ENCODE assay signal across 1 cellular context in the genomic region with DNA sequence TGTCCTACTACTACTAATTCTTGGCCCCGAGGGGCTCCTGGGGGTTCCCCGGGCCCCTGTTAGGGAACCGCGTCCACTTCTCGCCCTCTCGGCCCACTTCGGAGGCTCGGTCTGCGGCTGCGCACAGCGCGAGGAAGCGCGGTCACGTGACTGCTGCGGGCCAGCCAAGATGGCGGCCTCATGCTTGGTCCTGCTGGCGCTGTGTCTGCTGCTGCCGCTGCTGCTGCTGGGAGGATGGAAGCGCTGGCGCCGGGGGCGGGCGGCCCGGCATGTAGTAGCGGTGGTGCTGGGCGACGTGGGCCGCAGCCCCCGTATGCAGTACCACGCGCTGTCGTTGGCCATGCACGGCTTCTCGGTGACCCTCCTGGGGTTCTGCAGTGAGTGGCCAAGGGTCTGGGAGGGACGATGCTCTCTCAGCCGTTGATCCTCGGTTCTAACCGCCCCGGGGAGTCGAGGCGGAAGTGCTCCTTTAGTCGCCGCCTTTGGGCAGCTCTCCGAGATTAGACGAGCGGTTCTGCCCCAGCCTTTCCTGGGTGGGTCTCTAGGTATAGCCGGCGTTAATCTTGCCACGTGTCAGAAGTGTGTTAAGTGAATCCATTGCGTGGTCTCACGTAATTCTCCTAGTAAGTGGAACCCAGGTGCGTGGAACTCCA.
TF ChIP-seq lines count a peak whose summit lies in the region.

A gene with protein sequence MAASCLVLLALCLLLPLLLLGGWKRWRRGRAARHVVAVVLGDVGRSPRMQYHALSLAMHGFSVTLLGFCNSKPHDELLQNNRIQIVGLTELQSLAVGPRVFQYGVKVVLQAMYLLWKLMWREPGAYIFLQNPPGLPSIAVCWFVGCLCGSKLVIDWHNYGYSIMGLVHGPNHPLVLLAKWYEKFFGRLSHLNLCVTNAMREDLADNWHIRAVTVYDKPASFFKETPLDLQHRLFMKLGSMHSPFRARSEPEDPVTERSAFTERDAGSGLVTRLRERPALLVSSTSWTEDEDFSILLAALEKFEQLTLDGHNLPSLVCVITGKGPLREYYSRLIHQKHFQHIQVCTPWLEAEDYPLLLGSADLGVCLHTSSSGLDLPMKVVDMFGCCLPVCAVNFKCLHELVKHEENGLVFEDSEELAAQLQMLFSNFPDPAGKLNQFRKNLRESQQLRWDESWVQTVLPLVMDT (plus strand): TSS at position 163 of the 653 bp plus-strand sequence. CDS start 7 bp downstream, at position 170.

TF ChIP-seq in Ishikawa, 13 proteins besides CTCF, POLR2A, EP300 and RAD21 (continued from another document):
- TF ChIP-seq, protein P1, sequence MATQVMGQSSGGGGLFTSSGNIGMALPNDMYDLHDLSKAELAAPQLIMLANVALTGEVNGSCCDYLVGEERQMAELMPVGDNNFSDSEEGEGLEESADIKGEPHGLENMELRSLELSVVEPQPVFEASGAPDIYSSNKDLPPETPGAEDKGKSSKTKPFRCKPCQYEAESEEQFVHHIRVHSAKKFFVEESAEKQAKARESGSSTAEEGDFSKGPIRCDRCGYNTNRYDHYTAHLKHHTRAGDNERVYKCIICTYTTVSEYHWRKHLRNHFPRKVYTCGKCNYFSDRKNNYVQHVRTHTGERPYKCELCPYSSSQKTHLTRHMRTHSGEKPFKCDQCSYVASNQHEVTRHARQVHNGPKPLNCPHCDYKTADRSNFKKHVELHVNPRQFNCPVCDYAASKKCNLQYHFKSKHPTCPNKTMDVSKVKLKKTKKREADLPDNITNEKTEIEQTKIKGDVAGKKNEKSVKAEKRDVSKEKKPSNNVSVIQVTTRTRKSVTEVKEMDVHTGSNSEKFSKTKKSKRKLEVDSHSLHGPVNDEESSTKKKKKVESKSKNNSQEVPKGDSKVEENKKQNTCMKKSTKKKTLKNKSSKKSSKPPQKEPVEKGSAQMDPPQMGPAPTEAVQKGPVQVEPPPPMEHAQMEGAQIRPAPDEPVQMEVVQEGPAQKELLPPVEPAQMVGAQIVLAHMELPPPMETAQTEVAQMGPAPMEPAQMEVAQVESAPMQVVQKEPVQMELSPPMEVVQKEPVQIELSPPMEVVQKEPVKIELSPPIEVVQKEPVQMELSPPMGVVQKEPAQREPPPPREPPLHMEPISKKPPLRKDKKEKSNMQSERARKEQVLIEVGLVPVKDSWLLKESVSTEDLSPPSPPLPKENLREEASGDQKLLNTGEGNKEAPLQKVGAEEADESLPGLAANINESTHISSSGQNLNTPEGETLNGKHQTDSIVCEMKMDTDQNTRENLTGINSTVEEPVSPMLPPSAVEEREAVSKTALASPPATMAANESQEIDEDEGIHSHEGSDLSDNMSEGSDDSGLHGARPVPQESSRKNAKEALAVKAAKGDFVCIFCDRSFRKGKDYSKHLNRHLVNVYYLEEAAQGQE (IDR thresholded peaks at IDR 0.05; ENCODE audit: low read depth) = no peak
- TF ChIP-seq ZBTB7A (IDR thresholded peaks at IDR 0.05; ENCODE audit: low read depth) (0 out of 2 replicates have a peak, but pooled peaks have one; percentile 21), CEBPB (IDR thresholded peaks at IDR 0.05) (no peak), YY1 (IDR thresholded peaks at IDR 0.05; ENCODE audit: low read depth) (peak; percentile 99), FOXM1 (IDR thresholded peaks at IDR 0.05; ENCODE audit: borderline replicate concordance, low read depth) (no peak), TEAD4 (IDR thresholded peaks at IDR 0.05) (no peak), EGR1 (IDR thresholded peaks at IDR 0.05) (peak; percentile 49; the same call in 1 of the 2 replicates), TAF1 (IDR thresholded peaks at IDR 0.05; ENCODE audit: low read depth) (peak; percentile 97), NFIC (IDR thresholded peaks at IDR 0.05) (no peak)
- TF ChIP-seq, protein P2, sequence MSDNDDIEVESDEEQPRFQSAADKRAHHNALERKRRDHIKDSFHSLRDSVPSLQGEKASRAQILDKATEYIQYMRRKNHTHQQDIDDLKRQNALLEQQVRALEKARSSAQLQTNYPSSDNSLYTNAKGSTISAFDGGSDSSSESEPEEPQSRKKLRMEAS (IDR thresholded peaks at IDR 0.05) = peak; percentile 84
- TF ChIP-seq, protein P3, sequence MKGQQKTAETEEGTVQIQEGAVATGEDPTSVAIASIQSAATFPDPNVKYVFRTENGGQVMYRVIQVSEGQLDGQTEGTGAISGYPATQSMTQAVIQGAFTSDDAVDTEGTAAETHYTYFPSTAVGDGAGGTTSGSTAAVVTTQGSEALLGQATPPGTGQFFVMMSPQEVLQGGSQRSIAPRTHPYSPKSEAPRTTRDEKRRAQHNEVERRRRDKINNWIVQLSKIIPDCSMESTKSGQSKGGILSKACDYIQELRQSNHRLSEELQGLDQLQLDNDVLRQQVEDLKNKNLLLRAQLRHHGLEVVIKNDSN (IDR thresholded peaks at IDR 0.05) = peak; percentile 98
